24 cellular contexts compared by ENCODE assay signal in genomic region chr15:101029971-101030661, GRCh38.
DNase-seq lines count a peak whose midpoint lies in the region; ATAC-seq, FAIRE-seq and TF ChIP-seq lines count a peak whose summit lies in the region.
"Had no signal": no experiment of that assay in that cellular context is flagged by ENCODE, and none has a peak within 500 bp of the region (broad histone marks: within the 10 kb centered on the region; RNA-seq: fewer than 3 reads in every experiment).

No MANE protein-coding gene starts in this region.

- H3K9ac ChIP-seq in kidney (ENCODE audit: low read length in 2 of 2), result no peak overlapping the region

- WGBS in spleen, 5 donors, result 77 to 92% (median 90%) methylated on average over 9 of the region's 9 CpGs

- H3K36me3 ChIP-seq in WERI-Rb-1, result no peaks in the 10 kb centered on the region
- no peaks in the 10 kb centered on the region for H3K36me3 ChIP-seq in kidney (ENCODE audit: control insufficient read depth in 1 of 2, insufficient read depth in 2 of 2, low read length in 2 of 2)
- H3K36me3 ChIP-seq in spleen, result peaks cover 0 to 86% (median 37%) of the 10 kb centered on the region in 6 donors

- intact Hi-C loops in kidney (cut with DNase I), result no loop called here
- intact Hi-C loops in spleen (cut with DNase I; ENCODE audit: low total_unique reads), result loop anchor here (5.0 kb wide), 1 partner anchor 47 kb away; no protein-coding TSS in a partner anchor

- H3K27me3 ChIP-seq in WERI-Rb-1 (ENCODE audit: insufficient read depth, low read depth, severe bottlenecking) (no peaks in the 10 kb centered on the region), spleen (replicated peaks in 1 of 7) (no peaks in the 10 kb centered on the region)

- H3K4me3 ChIP-seq in WERI-Rb-1 (ENCODE audit: low read depth, low read length) (no peak overlapping the region), kidney (ENCODE audit: low read length in 2 of 2) (no peak overlapping the region), spleen (no peak overlapping the region)

- TF ChIP-seq CTCF in WERI-Rb-1 (IDR thresholded peaks at IDR 0.05; ENCODE audit: low read depth, low read length), result no peak
- TF ChIP-seq CTCF in kidney (IDR thresholded peaks at IDR 0.05; ENCODE audit: borderline replicate concordance, extremely low read depth, insufficient read depth), result no peak
- TF ChIP-seq CTCF in spleen (IDR thresholded peaks at IDR 0.05 in 8 of 11, conservative IDR thresholded peaks at IDR 0.05 in 3 of 11), result no peak

- peaks cover 0 to 5% of the 10 kb centered on the region in 2 donors for H3K4me1 ChIP-seq in kidney (ENCODE audit: control insufficient read depth in 1 of 2, insufficient read depth in 1 of 2, low read depth in 1 of 2, low read length in 2 of 2)
- H3K4me1 ChIP-seq in spleen, result peaks cover 2 to 38% (median 18%) of the 10 kb centered on the region in 6 donors

- no peak for TF ChIP-seq POLR2A in spleen (IDR thresholded peaks at IDR 0.05)

- no peaks in the 10 kb centered on the region for H3K9me3 ChIP-seq in WERI-Rb-1 (ENCODE audit: severe bottlenecking)
- H3K9me3 ChIP-seq in kidney (ENCODE audit: control insufficient read depth in 1 of 2, low read length in 2 of 2), result peaks cover 0 to 7% of the 10 kb centered on the region in 2 donors
- H3K9me3 ChIP-seq in spleen, result peaks cover 0 to 11% (median 3%) of the 10 kb centered on the region in 8 donors

- no peak overlapping the region for H3K27ac ChIP-seq in WERI-Rb-1
- no peak overlapping the region for H3K27ac ChIP-seq in kidney (ENCODE audit: low read depth in 2 of 2, low read length in 2 of 2)
- no peak overlapping the region for H3K27ac ChIP-seq in spleen

- peak; percentile 0 for DNase-seq in ELF-1 (ENCODE audit: low read depth, low spot score)
- peak; percentile 4 for DNase-seq in WERI-Rb-1
- DNase-seq in kidney, result peak; percentile 46
- peak; percentile 56 for DNase-seq in spleen
- no peak for DNase-seq in T-helper 2 cell
- DNase-seq in activated gamma-delta T cell treated with Interleukin-2 at 50 U/mL for 16 hours, result no peak
- DNase-seq in NAMALWA (ENCODE audit: low spot score), result no peak
- DNase-seq: activated CD4-positive, alpha-beta T cell treated with anti-CD3 and anti-CD28 coated beads for 4 hours; activated naive CD4-positive, alpha-beta T cell treated with anti-CD3 and anti-CD28 coated beads, Interleukin-2, amount 50 U/mL, for 16 hours; anterior cingulate cortex; DMS153; effector memory CD8-positive, alpha-beta T cell; GDM1; GOT3; KG1; MV-4-11; NCI-H187 treated with DMSO at 0.1 percent for 48 hours; NCI-H2227 treated with DMSO at 0.1 percent for 48 hours; occipital lobe; SIG-M5 had no signal

- no peak for FAIRE-seq in kidney (lab: Jason Lieb, UNC)

- no peak for ATAC-seq in GM18519 (IDR thresholded peaks at IDR 0.05; ENCODE audit: low FRiP score, unreplicated experiment)
- ATAC-seq: CD8-positive, alpha-beta T cell; effector memory CD8-positive, alpha-beta T cell; right cardiac atrium; T-cell had no signal

Comparison
In these comparisons a context has a peak if more than half of its experiments do, and no peak if none do; other contexts are left out.
1. DNase-seq: peak in ELF-1 (single experiment), WERI-Rb-1 (single experiment), kidney (single experiment) and spleen (single experiment); none in T-helper 2 cell (0 of 5), activated gamma-delta T cell treated with Interleukin-2 at 50 U/mL for 16 hours (single experiment) and NAMALWA (single experiment).